In genomic region chr4:75968084-75968483, GRCh38 we compare ENCODE assay signal across 2 cellular contexts.
TF ChIP-seq lines count a peak whose summit lies in the region.

No MANE protein-coding gene starts in this region.

TF ChIP-seq in GM12891, 5 proteins besides CTCF, POLR2A, EP300 and RAD21 (continued from another document):
- TF ChIP-seq SPI1 (IDR thresholded peaks at IDR 0.05; ENCODE audit: low read depth, low read length) = no peak
- TF ChIP-seq POLR2AphosphoS5 (IDR thresholded peaks at IDR 0.05; ENCODE audit: low read depth, low read length) = no peak
- no peak for TF ChIP-seq POU2F2 (IDR thresholded peaks at IDR 0.05; ENCODE audit: low read depth, low read length)

TF ChIP-seq in GM23338, 12 proteins besides CTCF, POLR2A, EP300 and RAD21 (continued from another document):
- TF ChIP-seq POLR2AphosphoS5 (IDR thresholded peaks at IDR 0.05; ENCODE audit: low read depth) = no peak
- no peak for TF ChIP-seq ZNF462 (CRISPR knock-in tag; IDR thresholded peaks at IDR 0.05)
- TF ChIP-seq ETS1 (IDR thresholded peaks at IDR 0.05) = no peak
- no peak for TF ChIP-seq NANOG (IDR thresholded peaks at IDR 0.05; ENCODE audit: borderline replicate concordance)
